ENCODE assay signal across 8 cellular contexts in genomic region chr4:51843309-51844156, GRCh38. TPM values are rescaled to one million over a fixed set of nuclear protein-coding genes. Genes with fewer than 3 reads are reported as not detected.
DNase-seq lines count a peak whose midpoint lies in the region; ATAC-seq and TF ChIP-seq lines count a peak whose summit lies in the region.

No MANE protein-coding gene starts in this region.

- H3K9ac ChIP-seq in fibroblast of lung (ENCODE audit: insufficient read depth, low read length) (peak overlapping the region; percentile 70), stomach smooth muscle (ENCODE audit: low read length in 2 of 2) (peak overlapping the region; percentile 73 to 83)

- H3K4me1 ChIP-seq in fibroblast of lung (ENCODE audit: control insufficient read depth, extremely low read depth, insufficient read depth, low read length) (peaks cover 2% of the 10 kb centered on the region), stomach smooth muscle (ENCODE audit: control insufficient read depth, insufficient read depth, low read length) (peaks cover 6% of the 10 kb centered on the region)

- peaks cover 17% of the 10 kb centered on the region for H3K27me3 Mint-ChIP-seq in nephron progenitor cell (ENCODE audit: low read depth, poor library complexity)

- no peaks in the 10 kb centered on the region for H3K36me3 ChIP-seq in fibroblast of lung (ENCODE audit: control insufficient read depth, insufficient read depth, low read length)
- no peaks in the 10 kb centered on the region for H3K36me3 ChIP-seq in stomach smooth muscle (ENCODE audit: control insufficient read depth in 2 of 2, insufficient read depth in 2 of 2, low read length in 2 of 2)

- peak; percentile 21 for ATAC-seq in HG02623 (IDR thresholded peaks at IDR 0.05; ENCODE audit: unreplicated experiment)

- H3K27ac ChIP-seq in fibroblast of lung (ENCODE audit: insufficient read depth, low read length) (peak overlapping the region; percentile 69), stomach smooth muscle (ENCODE audit: low read length) (peak overlapping the region; percentile 87)

- peaks cover 42% of the 10 kb centered on the region for H3K79me2 ChIP-seq in fibroblast of lung (ENCODE audit: control insufficient read depth, insufficient read depth, low read length)

- H3K27me3 ChIP-seq in fibroblast of lung (ENCODE audit: control insufficient read depth, insufficient read depth, low read length) = no peaks in the 10 kb centered on the region
- H3K27me3 ChIP-seq in stomach smooth muscle (ENCODE audit: control insufficient read depth in 1 of 2, insufficient read depth in 2 of 2, low read length in 2 of 2) = no peaks in the 10 kb centered on the region

- no peaks in the 10 kb centered on the region for H4K20me1 ChIP-seq in fibroblast of lung (ENCODE audit: control insufficient read depth, extremely low read depth, insufficient read depth, low read length)

- peak overlapping the region; percentile 72 for H3K4me2 ChIP-seq in fibroblast of lung (ENCODE audit: extremely low read depth, insufficient read depth, low read length)

- TF ChIP-seq CTCF in fibroblast of lung (conservative IDR thresholded peaks at IDR 0.05 in 1 of 2, IDR thresholded peaks at IDR 0.05 in 1 of 2; ENCODE audit: low read depth in 1 of 2, low read length in 2 of 2) = no peak
- TF ChIP-seq CTCF in nephron progenitor cell (IDR thresholded peaks at IDR 0.05) = no peak

- H3K4me3 Mint-ChIP-seq in nephron progenitor cell = peak overlapping the region; percentile 91

- H3K4me1 Mint-ChIP-seq in nephron progenitor cell = peaks cover 36% of the 10 kb centered on the region

- peaks cover 5% of the 10 kb centered on the region for H3K36me3 Mint-ChIP-seq in nephron progenitor cell (ENCODE audit: low read depth)

- H3K27ac Mint-ChIP-seq in nephron progenitor cell = peak overlapping the region; percentile 96

- H3K4me3 ChIP-seq in fibroblast of lung (replicated peaks in 1 of 4; ENCODE audit: control extremely low read depth in 1 of 4, insufficient read depth in 1 of 4, low read depth in 3 of 4, low read length in 4 of 4) = peak overlapping the region; percentile 73 to 92 (median 82)
- peak overlapping the region; percentile 80 to 89 for H3K4me3 ChIP-seq in stomach smooth muscle (ENCODE audit: low read length in 2 of 2)

- no peaks in the 10 kb centered on the region for H3K9me3 Mint-ChIP-seq in nephron progenitor cell

- no peaks in the 10 kb centered on the region for H3K9me3 ChIP-seq in fibroblast of lung (ENCODE audit: control insufficient read depth, insufficient read depth, low read depth, low read length)
- H3K9me3 ChIP-seq in stomach smooth muscle (ENCODE audit: control insufficient read depth in 2 of 2, low read length in 2 of 2) = no peaks in the 10 kb centered on the region

- DNase-seq in DMS53 (lab: John Stamatoyannopoulos, UW) (peak; percentile 79), DMS53 treated with DMSO at 0.1 percent for 48 hours (lab: John Stamatoyannopoulos, UW; ENCODE audit: unreplicated experiment) (no peak), NCI-H226 (peak; percentile 67), fibroblast of lung (ENCODE audit: low read depth in 2 of 2) (peak; percentile 65 to 71), nephron progenitor cell (peak; percentile 71)
- DNase-seq in activated T-helper 1 cell treated with anti-CD3 and anti-CD28 coated beads, Interleukin-2, amount 50 U/mL, for 16 hours (ENCODE audit: low read depth in 1 of 2, low spot score in 1 of 2) = peak; percentile 21 to 40

- peak overlapping the region; percentile 37 for H2AFZ ChIP-seq in fibroblast of lung (ENCODE audit: low read length)

RNA-seq across cellular contexts. Expression of gene DCUN1D4, which starts 0.6 kb away (rescaled TPM):
- total RNA-seq in fibroblast of lung = 50.7 and 52.4 TPM in 2 replicates
- 35.5 and 44.3 TPM in 2 replicates for polyA plus RNA-seq in fibroblast of lung
- polyA plus RNA-seq in fibroblast of lung (2012) = 23.6 and 28.8 TPM in 2 replicates
- 9.8 and 14.6 TPM in 2 replicates for polyA minus RNA-seq in fibroblast of lung (ENCODE audit: low replicate concordance)
